Comparison of ENCODE assay signal across 23 cellular contexts in the genomic region with DNA sequence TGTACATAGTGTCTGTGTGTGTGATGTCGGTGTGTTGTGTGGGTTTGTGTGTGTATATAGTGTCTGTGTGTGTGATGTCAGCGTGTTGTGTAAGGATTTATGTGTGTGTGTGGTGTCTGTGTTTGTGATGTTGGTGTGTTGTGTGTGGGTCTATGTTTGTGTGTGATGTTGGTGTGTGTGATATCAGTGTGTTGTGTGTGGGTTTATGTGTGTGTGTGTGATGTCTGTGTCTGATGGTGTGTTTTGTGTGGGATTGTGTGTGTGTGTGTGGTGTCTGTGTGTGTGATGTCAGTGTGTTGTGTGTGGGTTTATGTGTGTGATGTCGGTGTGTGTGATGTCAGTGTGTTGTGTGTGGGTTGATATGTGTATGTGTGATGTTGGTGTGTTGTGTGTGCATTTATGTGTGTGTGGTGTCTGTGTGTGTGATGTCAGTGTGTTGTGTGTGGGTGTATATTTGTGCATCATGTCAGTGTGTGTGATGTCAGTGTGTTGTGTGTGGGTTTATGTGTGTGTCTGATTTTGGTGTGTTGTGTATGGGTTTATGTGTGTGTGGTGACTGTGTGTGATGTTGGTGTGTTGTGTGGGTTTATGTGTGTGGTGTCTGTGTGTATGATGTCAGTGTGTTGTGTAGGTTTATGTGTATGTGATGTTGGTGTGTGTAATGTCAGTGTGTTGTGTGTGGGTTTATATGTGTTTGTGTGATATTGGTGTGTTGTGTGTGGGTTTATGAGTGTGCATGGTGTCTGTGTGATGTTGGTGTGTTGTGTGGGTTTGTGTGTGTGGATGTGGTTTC.
"Had no signal": no experiment of that assay in that cellular context is flagged by ENCODE, and none has a peak within 500 bp of the region (broad histone marks: within the 10 kb centered on the region; RNA-seq: fewer than 3 reads in every experiment).

No MANE protein-coding gene starts in this region.

- H3K27ac ChIP-seq: ascending aorta, brain microvascular endothelial cell, epithelial cell of prostate, left ventricle myocardium inferior, neutrophil, ovary, psoas muscle, right atrium auricular region, thoracic aorta, upper lobe of left lung had no signal

- H3K27me3 ChIP-seq: ascending aorta, brain microvascular endothelial cell, neutrophil, ovary, right atrium auricular region, upper lobe of left lung had no signal

- DNase-seq: activated B cell treated with CpG ODN at 0.5 μM for 24 hours; activated CD4-positive, alpha-beta T cell treated with anti-CD3 and anti-CD28 coated beads for 36 hours; activated CD4-positive, alpha-beta T cell treated with anti-CD3 and anti-CD28 coated beads, Interleukin-2, amount 50 U/mL, for 4 hours; activated CD8-positive, alpha-beta memory T cell treated with anti-CD3 and anti-CD28 coated beads for 24 hours; activated CD8-positive, alpha-beta memory T cell treated with anti-CD3 and anti-CD28 coated beads, Interleukin-2, amount 50 U/mL, for 4 hours; activated T-cell treated with anti-CD3 and anti-CD28 coated beads, Interleukin-2, amount 50 U/mL, for 24 hours; brain microvascular endothelial cell; central memory CD4-positive, alpha-beta T cell; effector memory CD8-positive, alpha-beta T cell; foreskin fibroblast; midbrain; stimulated activated naive CD4-positive, alpha-beta T cell had no signal

- H3K4me3 ChIP-seq: ascending aorta, left ventricle myocardium inferior, ovary, psoas muscle, right atrium auricular region, thoracic aorta, upper lobe of left lung had no signal

- H3K36me3 ChIP-seq: ascending aorta, brain microvascular endothelial cell, left ventricle myocardium inferior, neutrophil, ovary, right atrium auricular region, thoracic aorta, upper lobe of left lung had no signal

- H3K4me1 ChIP-seq: ascending aorta, psoas muscle, right atrium auricular region had no signal

- H3K9me3 ChIP-seq: ascending aorta, left ventricle myocardium inferior, neutrophil, ovary, psoas muscle, right atrium auricular region, thoracic aorta, upper lobe of left lung had no signal

- ATAC-seq: activated CD4-positive, alpha-beta T cell treated with anti-CD3 and anti-CD28 coated beads for 36 hours; activated naive CD4-positive, alpha-beta T cell treated with anti-CD3 and anti-CD28 coated beads, Interleukin-2, amount 50 U/mL, for 72 hours; activated T-helper 17 cell treated with anti-CD3 and anti-CD28 coated beads, Interleukin-2, amount 50 U/mL, for 72 hours; effector memory CD8-positive, alpha-beta T cell had no signal
